Comparison of ENCODE assay signal across 19 cellular contexts in the genomic region with DNA sequence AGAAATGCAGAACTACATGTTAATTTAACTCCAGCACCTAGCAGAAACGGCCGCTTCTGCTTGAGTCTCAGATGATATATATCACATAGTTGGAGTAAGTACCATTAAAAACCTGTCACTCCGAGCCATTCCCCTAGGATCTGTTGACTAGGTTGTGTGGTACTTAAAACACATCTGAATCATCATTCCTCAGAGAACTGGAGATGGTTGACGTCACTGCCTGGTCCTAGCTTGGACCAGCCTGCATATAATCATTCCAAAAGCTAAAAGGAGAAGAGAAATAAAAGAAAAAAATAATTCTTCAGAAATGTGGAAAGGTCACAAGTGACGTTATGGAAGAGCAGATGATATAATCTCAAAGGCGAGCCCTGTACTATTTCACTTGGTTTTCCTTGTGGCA. TPM values are rescaled to one million over a fixed set of nuclear protein-coding genes. Genes with fewer than 3 reads are reported as not detected.
"Had no signal": no experiment of that assay in that cellular context is flagged by ENCODE, and none has a peak within 500 bp of the region (broad histone marks: within the 10 kb centered on the region; RNA-seq: fewer than 3 reads in every experiment).

No MANE protein-coding gene starts in this region.

- H3K9me3 ChIP-seq: colonic mucosa, lower lobe of right lung, right lobe of liver, spleen had no signal

- H3K4me1 Mint-ChIP-seq: immature natural killer cell had no signal

- H3K27ac Mint-ChIP-seq: activated naive CD4-positive, alpha-beta T cell treated with anti-CD3 and anti-CD28 coated beads for 36 hours; activated T-helper 17 cell treated with anti-CD3 and anti-CD28 coated beads, Interleukin-2, amount 50 U/mL, for 72 hours; mesothelial cell of epicardium; stimulated activated naive CD8-positive, alpha-beta T cell treated with anti-CD3 and anti-CD28 coated beads, Interleukin-15, amount 100 ng/mL, for 72 hours had no signal

- H3K36me3 ChIP-seq: colonic mucosa, right lobe of liver had no signal

- H3K4me3 Mint-ChIP-seq: activated naive CD4-positive, alpha-beta T cell treated with anti-CD3 and anti-CD28 coated beads for 36 hours; activated T-helper 17 cell treated with anti-CD3 and anti-CD28 coated beads, Interleukin-2, amount 50 U/mL, for 72 hours; immature natural killer cell; mesothelial cell of epicardium; stimulated activated naive CD8-positive, alpha-beta T cell treated with anti-CD3 and anti-CD28 coated beads, Interleukin-15, amount 100 ng/mL, for 72 hours had no signal

- DNase-seq: activated CD4-positive, alpha-beta T cell treated with anti-CD3 and anti-CD28 coated beads, Interleukin-2, amount 50 U/mL, for 48 hours; activated naive CD4-positive, alpha-beta T cell treated with anti-CD3 and anti-CD28 coated beads for 36 hours; colonic mucosa; foreskin melanocyte; immature natural killer cell; left cardiac atrium; lower lobe of right lung; right lobe of liver; spleen; stimulated activated naive CD8-positive, alpha-beta T cell treated with anti-CD3 and anti-CD28 coated beads, Interleukin-15, amount 100 ng/mL, for 72 hours; SW 1271 had no signal

- ATAC-seq: activated CD4-positive, CD25-positive, alpha-beta regulatory T cell treated with anti-CD3 and anti-CD28 coated beads, Interleukin-2, amount 50 U/mL, for 24 hours; activated T-helper 17 cell treated with anti-CD3 and anti-CD28 coated beads, Interleukin-2, amount 50 U/mL, for 72 hours; left cardiac atrium; lower lobe of right lung; right lobe of liver; stimulated activated naive CD8-positive, alpha-beta T cell treated with anti-CD3 and anti-CD28 coated beads, Interleukin-15, amount 100 ng/mL, for 72 hours had no signal

- FAIRE-seq: endometrium had no signal

- H3K27me3 ChIP-seq: colonic mucosa, right lobe of liver, spleen had no signal

- H3K27me3 Mint-ChIP-seq: activated T-helper 17 cell treated with anti-CD3 and anti-CD28 coated beads, Interleukin-2, amount 50 U/mL, for 72 hours; stimulated activated naive CD8-positive, alpha-beta T cell treated with anti-CD3 and anti-CD28 coated beads, Interleukin-15, amount 100 ng/mL, for 72 hours had no signal

- H3K4me1 ChIP-seq: colonic mucosa, lower lobe of right lung, right lobe of liver had no signal

- H3K27ac ChIP-seq: colonic mucosa, lower lobe of right lung, right lobe of liver, spleen had no signal

- H3K9me3 Mint-ChIP-seq: activated naive CD4-positive, alpha-beta T cell treated with anti-CD3 and anti-CD28 coated beads for 36 hours; activated T-helper 17 cell treated with anti-CD3 and anti-CD28 coated beads, Interleukin-2, amount 50 U/mL, for 72 hours; mesothelial cell of epicardium had no signal

- H3K4me3 ChIP-seq: colonic mucosa, lower lobe of right lung, right lobe of liver, spleen had no signal

RNA-seq across cellular contexts. Expression of a gene that starts 31.3 kb away (rescaled TPM):
- polyA plus RNA-seq: immature natural killer cell had no signal

RNA-seq across cellular contexts. Expression of a gene that starts 52.9 kb away (rescaled TPM):
- total RNA-seq: activated T-helper 17 cell treated with anti-CD3 and anti-CD28 coated beads, Interleukin-2, amount 50 U/mL, for 72 hours; osteocyte; pulmonary artery endothelial cell; right lobe of liver; spleen; T-helper 2 cell treated with Interferon-gamma antibody and Interleukin-4, amounts not matched to agents 100 ng/mL and 5 ng/mL, for 36 hours; ureter had no signal
- polyA plus RNA-seq: immature natural killer cell had no signal
